Comparison of ENCODE assay signal across 1 cellular context in genomic region chr2:25651782-25652455, GRCh38.
TF ChIP-seq lines count a peak whose summit lies in the region.

No MANE protein-coding gene starts in this region.

TF ChIP-seq in HepG2, 621 proteins besides CTCF, POLR2A, EP300 and RAD21 (continued from another document):
- TF ChIP-seq, protein P1, sequence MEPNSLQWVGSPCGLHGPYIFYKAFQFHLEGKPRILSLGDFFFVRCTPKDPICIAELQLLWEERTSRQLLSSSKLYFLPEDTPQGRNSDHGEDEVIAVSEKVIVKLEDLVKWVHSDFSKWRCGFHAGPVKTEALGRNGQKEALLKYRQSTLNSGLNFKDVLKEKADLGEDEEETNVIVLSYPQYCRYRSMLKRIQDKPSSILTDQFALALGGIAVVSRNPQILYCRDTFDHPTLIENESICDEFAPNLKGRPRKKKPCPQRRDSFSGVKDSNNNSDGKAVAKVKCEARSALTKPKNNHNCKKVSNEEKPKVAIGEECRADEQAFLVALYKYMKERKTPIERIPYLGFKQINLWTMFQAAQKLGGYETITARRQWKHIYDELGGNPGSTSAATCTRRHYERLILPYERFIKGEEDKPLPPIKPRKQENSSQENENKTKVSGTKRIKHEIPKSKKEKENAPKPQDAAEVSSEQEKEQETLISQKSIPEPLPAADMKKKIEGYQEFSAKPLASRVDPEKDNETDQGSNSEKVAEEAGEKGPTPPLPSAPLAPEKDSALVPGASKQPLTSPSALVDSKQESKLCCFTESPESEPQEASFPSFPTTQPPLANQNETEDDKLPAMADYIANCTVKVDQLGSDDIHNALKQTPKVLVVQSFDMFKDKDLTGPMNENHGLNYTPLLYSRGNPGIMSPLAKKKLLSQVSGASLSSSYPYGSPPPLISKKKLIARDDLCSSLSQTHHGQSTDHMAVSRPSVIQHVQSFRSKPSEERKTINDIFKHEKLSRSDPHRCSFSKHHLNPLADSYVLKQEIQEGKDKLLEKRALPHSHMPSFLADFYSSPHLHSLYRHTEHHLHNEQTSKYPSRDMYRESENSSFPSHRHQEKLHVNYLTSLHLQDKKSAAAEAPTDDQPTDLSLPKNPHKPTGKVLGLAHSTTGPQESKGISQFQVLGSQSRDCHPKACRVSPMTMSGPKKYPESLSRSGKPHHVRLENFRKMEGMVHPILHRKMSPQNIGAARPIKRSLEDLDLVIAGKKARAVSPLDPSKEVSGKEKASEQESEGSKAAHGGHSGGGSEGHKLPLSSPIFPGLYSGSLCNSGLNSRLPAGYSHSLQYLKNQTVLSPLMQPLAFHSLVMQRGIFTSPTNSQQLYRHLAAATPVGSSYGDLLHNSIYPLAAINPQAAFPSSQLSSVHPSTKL (CRISPR knock-in tag; IDR thresholded peaks at IDR 0.05) = peak; percentile 67
- no peak for TF ChIP-seq AGO1 (IDR thresholded peaks at IDR 0.05; ENCODE audit: low read depth, low read length, poor library complexity, severe bottlenecking)
- no peak for TF ChIP-seq MTF1 (CRISPR knock-in tag; IDR thresholded peaks at IDR 0.05)
- TF ChIP-seq, protein P2, sequence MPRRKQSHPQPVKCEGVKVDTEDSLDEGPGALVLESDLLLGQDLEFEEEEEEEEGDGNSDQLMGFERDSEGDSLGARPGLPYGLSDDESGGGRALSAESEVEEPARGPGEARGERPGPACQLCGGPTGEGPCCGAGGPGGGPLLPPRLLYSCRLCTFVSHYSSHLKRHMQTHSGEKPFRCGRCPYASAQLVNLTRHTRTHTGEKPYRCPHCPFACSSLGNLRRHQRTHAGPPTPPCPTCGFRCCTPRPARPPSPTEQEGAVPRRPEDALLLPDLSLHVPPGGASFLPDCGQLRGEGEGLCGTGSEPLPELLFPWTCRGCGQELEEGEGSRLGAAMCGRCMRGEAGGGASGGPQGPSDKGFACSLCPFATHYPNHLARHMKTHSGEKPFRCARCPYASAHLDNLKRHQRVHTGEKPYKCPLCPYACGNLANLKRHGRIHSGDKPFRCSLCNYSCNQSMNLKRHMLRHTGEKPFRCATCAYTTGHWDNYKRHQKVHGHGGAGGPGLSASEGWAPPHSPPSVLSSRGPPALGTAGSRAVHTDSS (CRISPR knock-in tag; conservative IDR thresholded peaks at IDR 0.05) = no peak
- no peak for TF ChIP-seq RXRA (CRISPR knock-in tag; IDR thresholded peaks at IDR 0.05)
- no peak for TF ChIP-seq ZSCAN30 (CRISPR knock-in tag; IDR thresholded peaks at IDR 0.05)
- TF ChIP-seq FOXM1 (CRISPR knock-in tag; IDR thresholded peaks at IDR 0.05) = no peak
- TF ChIP-seq PRDM10 (CRISPR knock-in tag; IDR thresholded peaks at IDR 0.05; ENCODE audit: low read depth) = no peak
- TF ChIP-seq ZNF496 (CRISPR knock-in tag; IDR thresholded peaks at IDR 0.05; ENCODE audit: insufficient replicate concordance) = no peak
- peak; percentile 70 for TF ChIP-seq ESRRA (CRISPR knock-in tag; IDR thresholded peaks at IDR 0.05; ENCODE audit: low read depth)
- no peak for TF ChIP-seq ZNF629 (CRISPR knock-in tag; conservative IDR thresholded peaks at IDR 0.05)
- peak; percentile 86; the same call in 1 of the 2 replicates for TF ChIP-seq ZNF644 (CRISPR knock-in tag; IDR thresholded peaks at IDR 0.05; ENCODE audit: low read depth)
- TF ChIP-seq BCL6 (CRISPR knock-in tag; IDR thresholded peaks at IDR 0.05) = 0 out of 2 replicates have a peak, but pooled peaks have one; percentile 12
- TF ChIP-seq BCL3 (CRISPR knock-in tag; IDR thresholded peaks at IDR 0.05) = no peak
- peak; percentile 51 for TF ChIP-seq HNF4A (CRISPR knock-in tag; IDR thresholded peaks at IDR 0.05)
- TF ChIP-seq HDAC1 (CRISPR knock-in tag; IDR thresholded peaks at IDR 0.05) = 0 out of 2 replicates have a peak, but pooled peaks have one; percentile 30
- TF ChIP-seq, protein P3, sequence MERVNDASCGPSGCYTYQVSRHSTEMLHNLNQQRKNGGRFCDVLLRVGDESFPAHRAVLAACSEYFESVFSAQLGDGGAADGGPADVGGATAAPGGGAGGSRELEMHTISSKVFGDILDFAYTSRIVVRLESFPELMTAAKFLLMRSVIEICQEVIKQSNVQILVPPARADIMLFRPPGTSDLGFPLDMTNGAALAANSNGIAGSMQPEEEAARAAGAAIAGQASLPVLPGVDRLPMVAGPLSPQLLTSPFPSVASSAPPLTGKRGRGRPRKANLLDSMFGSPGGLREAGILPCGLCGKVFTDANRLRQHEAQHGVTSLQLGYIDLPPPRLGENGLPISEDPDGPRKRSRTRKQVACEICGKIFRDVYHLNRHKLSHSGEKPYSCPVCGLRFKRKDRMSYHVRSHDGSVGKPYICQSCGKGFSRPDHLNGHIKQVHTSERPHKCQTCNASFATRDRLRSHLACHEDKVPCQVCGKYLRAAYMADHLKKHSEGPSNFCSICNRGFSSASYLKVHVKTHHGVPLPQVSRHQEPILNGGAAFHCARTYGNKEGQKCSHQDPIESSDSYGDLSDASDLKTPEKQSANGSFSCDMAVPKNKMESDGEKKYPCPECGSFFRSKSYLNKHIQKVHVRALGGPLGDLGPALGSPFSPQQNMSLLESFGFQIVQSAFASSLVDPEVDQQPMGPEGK (CRISPR knock-in tag; IDR thresholded peaks at IDR 0.05) = no peak
- 0 out of 2 replicates have a peak, but pooled peaks have one; percentile 22 for TF ChIP-seq MIXL1 (CRISPR knock-in tag; IDR thresholded peaks at IDR 0.05)
- TF ChIP-seq HOMEZ (CRISPR knock-in tag; IDR thresholded peaks at IDR 0.05; ENCODE audit: low read depth) = peak; percentile 74; the same call in 1 of the 2 replicates
- TF ChIP-seq NR2F6 (IDR thresholded peaks at IDR 0.05) = 0 out of 2 replicates have a peak, but pooled peaks have one; percentile 14
- TF ChIP-seq NR2F6 (CRISPR knock-in tag; IDR thresholded peaks at IDR 0.05) = peak; percentile 60
- TF ChIP-seq ZNF781 (CRISPR knock-in tag; IDR thresholded peaks at IDR 0.05; ENCODE audit: borderline replicate concordance, not compliant biosample characterization) = no peak
- TF ChIP-seq ISL2 (CRISPR knock-in tag; IDR thresholded peaks at IDR 0.05) = no peak
- TF ChIP-seq ZNF83 (CRISPR knock-in tag; IDR thresholded peaks at IDR 0.05; ENCODE audit: borderline replicate concordance) = no peak
- TF ChIP-seq, protein P4, sequence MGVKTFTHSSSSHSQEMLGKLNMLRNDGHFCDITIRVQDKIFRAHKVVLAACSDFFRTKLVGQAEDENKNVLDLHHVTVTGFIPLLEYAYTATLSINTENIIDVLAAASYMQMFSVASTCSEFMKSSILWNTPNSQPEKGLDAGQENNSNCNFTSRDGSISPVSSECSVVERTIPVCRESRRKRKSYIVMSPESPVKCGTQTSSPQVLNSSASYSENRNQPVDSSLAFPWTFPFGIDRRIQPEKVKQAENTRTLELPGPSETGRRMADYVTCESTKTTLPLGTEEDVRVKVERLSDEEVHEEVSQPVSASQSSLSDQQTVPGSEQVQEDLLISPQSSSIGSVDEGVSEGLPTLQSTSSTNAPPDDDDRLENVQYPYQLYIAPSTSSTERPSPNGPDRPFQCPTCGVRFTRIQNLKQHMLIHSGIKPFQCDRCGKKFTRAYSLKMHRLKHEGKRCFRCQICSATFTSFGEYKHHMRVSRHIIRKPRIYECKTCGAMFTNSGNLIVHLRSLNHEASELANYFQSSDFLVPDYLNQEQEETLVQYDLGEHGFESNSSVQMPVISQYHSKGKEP (CRISPR knock-in tag; IDR thresholded peaks at IDR 0.05) = no peak
- TF ChIP-seq, protein P5, sequence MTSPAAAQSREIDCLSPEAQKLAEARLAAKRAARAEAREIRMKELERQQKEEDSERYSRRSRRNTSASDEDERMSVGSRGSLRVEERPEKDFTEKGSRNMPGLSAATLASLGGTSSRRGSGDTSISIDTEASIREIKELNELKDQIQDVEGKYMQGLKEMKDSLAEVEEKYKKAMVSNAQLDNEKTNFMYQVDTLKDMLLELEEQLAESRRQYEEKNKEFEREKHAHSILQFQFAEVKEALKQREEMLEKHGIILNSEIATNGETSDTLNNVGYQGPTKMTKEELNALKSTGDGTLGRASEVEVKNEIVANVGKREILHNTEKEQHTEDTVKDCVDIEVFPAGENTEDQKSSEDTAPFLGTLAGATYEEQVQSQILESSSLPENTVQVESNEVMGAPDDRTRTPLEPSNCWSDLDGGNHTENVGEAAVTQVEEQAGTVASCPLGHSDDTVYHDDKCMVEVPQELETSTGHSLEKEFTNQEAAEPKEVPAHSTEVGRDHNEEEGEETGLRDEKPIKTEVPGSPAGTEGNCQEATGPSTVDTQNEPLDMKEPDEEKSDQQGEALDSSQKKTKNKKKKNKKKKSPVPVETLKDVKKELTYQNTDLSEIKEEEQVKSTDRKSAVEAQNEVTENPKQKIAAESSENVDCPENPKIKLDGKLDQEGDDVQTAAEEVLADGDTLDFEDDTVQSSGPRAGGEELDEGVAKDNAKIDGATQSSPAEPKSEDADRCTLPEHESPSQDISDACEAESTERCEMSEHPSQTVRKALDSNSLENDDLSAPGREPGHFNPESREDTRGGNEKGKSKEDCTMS (CRISPR knock-in tag; conservative IDR thresholded peaks at IDR 0.05) = no peak
- TF ChIP-seq POGZ (CRISPR knock-in tag; IDR thresholded peaks at IDR 0.05) = 0 out of 2 replicates have a peak, but pooled peaks have one; percentile 33
- TF ChIP-seq RXRB (CRISPR knock-in tag; IDR thresholded peaks at IDR 0.05; ENCODE audit: borderline replicate concordance) = peak; percentile 24; the same call in 1 of the 2 replicates
- TF ChIP-seq TBX2 (CRISPR knock-in tag; IDR thresholded peaks at IDR 0.05; ENCODE audit: borderline replicate concordance) = no peak
- TF ChIP-seq ZNF772 (CRISPR knock-in tag; IDR thresholded peaks at IDR 0.05) = no peak
- TF ChIP-seq, protein P6, sequence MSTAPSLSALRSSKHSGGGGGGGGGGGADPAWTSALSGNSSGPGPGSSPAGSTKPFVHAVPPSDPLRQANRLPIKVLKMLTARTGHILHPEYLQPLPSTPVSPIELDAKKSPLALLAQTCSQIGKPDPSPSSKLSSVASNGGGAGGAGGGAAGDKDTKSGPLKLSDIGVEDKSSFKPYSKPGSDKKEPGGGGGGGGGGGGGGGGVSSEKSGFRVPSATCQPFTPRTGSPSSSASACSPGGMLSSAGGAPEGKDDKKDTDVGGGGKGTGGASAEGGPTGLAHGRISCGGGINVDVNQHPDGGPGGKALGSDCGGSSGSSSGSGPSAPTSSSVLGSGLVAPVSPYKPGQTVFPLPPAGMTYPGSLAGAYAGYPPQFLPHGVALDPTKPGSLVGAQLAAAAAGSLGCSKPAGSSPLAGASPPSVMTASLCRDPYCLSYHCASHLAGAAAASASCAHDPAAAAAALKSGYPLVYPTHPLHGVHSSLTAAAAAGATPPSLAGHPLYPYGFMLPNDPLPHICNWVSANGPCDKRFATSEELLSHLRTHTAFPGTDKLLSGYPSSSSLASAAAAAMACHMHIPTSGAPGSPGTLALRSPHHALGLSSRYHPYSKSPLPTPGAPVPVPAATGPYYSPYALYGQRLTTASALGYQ (CRISPR knock-in tag; IDR thresholded peaks at IDR 0.05) = no peak
